In genomic region chr11:115873813-115874212, GRCh38 we compare ENCODE assay signal across 27 cellular contexts.
A peak's percentile ranks its signal among the peaks of the same experiment; 100 is the strongest.
DNase-seq lines count a peak whose midpoint lies in the region; ATAC-seq, FAIRE-seq and TF ChIP-seq lines count a peak whose summit lies in the region.
"Had no signal": no experiment of that assay in that cellular context is flagged by ENCODE, and none has a peak within 500 bp of the region (broad histone marks: within the 10 kb centered on the region; RNA-seq: fewer than 3 reads in every experiment).

No MANE protein-coding gene starts in this region.

- BruUV-seq in K562 (replicated peaks; lab: Mats Ljungman, UMichigan) = no TSS peak

- no peak for TF ChIP-seq RAD21 in K562 (CRISPR knock-in tag; conservative IDR thresholded peaks at IDR 0.05 in 1 of 2, IDR thresholded peaks at IDR 0.05 in 1 of 2)

- H3K36me3 ChIP-seq in K562 (ENCODE audit: control insufficient read depth, insufficient read depth, low read length) (no peaks in the 10 kb centered on the region), adrenal gland (replicated peaks in 1 of 2) (no peaks in the 10 kb centered on the region)
- H3K36me3 ChIP-seq: cardiac muscle cell, esophagus squamous epithelium, gastrocnemius medialis, left lung, uterus had no signal

- peak; percentile 47 for DNase-seq in GM12864 (ENCODE audit: low read depth)
- DNase-seq in NOMO-1 (lab: John Stamatoyannopoulos, UW; ENCODE audit: unreplicated experiment in 2 of 2) = peak; percentile 60 to 94
- DNase-seq in K562 (ENCODE audit: extremely low read depth in 1 of 4, low spot score in 3 of 4) = no peak
- no peak for DNase-seq in adrenal gland
- no peak for DNase-seq in SW480 (ENCODE audit: low spot score)
- no peak for DNase-seq in SHP77 (lab: John Stamatoyannopoulos, UW)
- DNase-seq in G401 (ENCODE audit: low spot score) = no peak
- DNase-seq: activated CD4-positive, alpha-beta T cell treated with anti-CD3 and anti-CD28 coated beads, Interleukin-2, amount 50 U/mL, for 4 hours; aorta; Caco-2; cortex of kidney; DMS79; esophagus squamous epithelium; gastrocnemius medialis; GOT3; hypothalamus; left lung; naive thymus-derived CD4-positive, alpha-beta T cell; NCI-H2081; NCI-H446; SK-N-SH; T1000; uterus had no signal

- intact Hi-C loops in K562 (cut with micrococcal nuclease) (no loop called here), adrenal gland (cut with DNase I) (no loop called here)

- H3K27ac ChIP-seq in K562 (ENCODE audit: extremely low read depth, low read depth, low read length) (no peak overlapping the region), adrenal gland (no peak overlapping the region)
- H3K27ac ChIP-seq: cardiac muscle cell, esophagus squamous epithelium, gastrocnemius medialis, left lung, RWPE1, uterus had no signal

- TF ChIP-seq POLR2A in K562 (conservative IDR thresholded peaks at IDR 0.05) (no peak), adrenal gland (IDR thresholded peaks at IDR 0.05) (no peak)

- H3K4me3 ChIP-seq in GM12864 (ENCODE audit: low read depth, low read length) = no peak overlapping the region
- H3K4me3 ChIP-seq in K562 = no peak overlapping the region
- no peak overlapping the region for H3K4me3 ChIP-seq in adrenal gland
- H3K4me3 ChIP-seq: cardiac muscle cell, esophagus squamous epithelium, gastrocnemius medialis, left lung, uterus had no signal

- H3K27me3 ChIP-seq in K562 (ENCODE audit: control insufficient read depth in 2 of 2, insufficient read depth in 2 of 2, low read length in 2 of 2) = no peaks in the 10 kb centered on the region
- no peaks in the 10 kb centered on the region for H3K27me3 ChIP-seq in adrenal gland
- H3K27me3 ChIP-seq: cardiac muscle cell, esophagus squamous epithelium, gastrocnemius medialis, left lung, uterus had no signal

- ATAC-seq in GM21529 (IDR thresholded peaks at IDR 0.05; ENCODE audit: unreplicated experiment) = peak; percentile 35
- no peak for ATAC-seq in K562
- ATAC-seq: gastrocnemius medialis; left lung; naive thymus-derived CD4-positive, alpha-beta T cell; WTC11 had no signal

- POLR2A ChIA-PET in K562 (lab: Yijun Ruan, JAX) = no interaction called here

- 0% methylated on average over 5 of the region's 5 CpGs for WGBS in K562 (ENCODE audit: insufficient coverage, low coverage, missing lambda C conversion rate)
- 25 to 36% (median 28%) methylated on average over 5 of the region's 5 CpGs for WGBS in adrenal gland, 4 donors

- H3K9me3 ChIP-seq in K562 (replicated peaks; ENCODE audit: control insufficient read depth, insufficient read depth, low read depth, low read length) = no peaks in the 10 kb centered on the region
- no peaks in the 10 kb centered on the region for H3K9me3 ChIP-seq in adrenal gland (replicated peaks in 1 of 3)
- H3K9me3 ChIP-seq: Caco-2, esophagus squamous epithelium, gastrocnemius medialis, left lung, SK-N-SH, uterus had no signal

- H3K4me2 ChIP-seq in K562 (ENCODE audit: insufficient read depth, low read length) = no peak overlapping the region
- H3K4me2 ChIP-seq: SK-N-SH had no signal

- in situ Hi-C loops in K562 (cut with MboI) (no loop called here), G401 (cut with HindIII; ENCODE audit: low sequenced_read_pairs) (no loop called here)

- no peaks in the 10 kb centered on the region for H3K9me1 ChIP-seq in K562 (ENCODE audit: control insufficient read depth, insufficient read depth, low read length)

- no peak for TF ChIP-seq EP300 in K562 (IDR thresholded peaks at IDR 0.05; ENCODE audit: low read length)

- CTCF ChIA-PET in K562 (lab: Yijun Ruan, JAX; ENCODE audit: low intra/inter-chr PET ratio) = no interaction called here

- no peaks in the 10 kb centered on the region for H4K20me1 ChIP-seq in K562 (replicated peaks; ENCODE audit: control insufficient read depth, insufficient read depth, low read length)

- H3K4me1 ChIP-seq in K562 (replicated peaks in 1 of 2; ENCODE audit: control insufficient read depth in 2 of 2, insufficient read depth in 2 of 2, low read length in 2 of 2) (no peaks in the 10 kb centered on the region), adrenal gland (replicated peaks in 1 of 2) (no peaks in the 10 kb centered on the region)
- H3K4me1 ChIP-seq: Caco-2, esophagus squamous epithelium, gastrocnemius medialis, uterus had no signal

- no peak overlapping the region for H2AFZ ChIP-seq in K562 (ENCODE audit: low read depth, low read length)

- TF ChIP-seq CTCF in GM12864 (IDR thresholded peaks at IDR 0.05; ENCODE audit: low read depth, low read length, missing control alignments) (no peak), K562 (IDR thresholded peaks at IDR 0.05 in 2 of 3, conservative IDR thresholded peaks at IDR 0.05 in 1 of 3; ENCODE audit: insufficient read depth in 2 of 3, low read depth in 1 of 3, low read length in 3 of 3) (no peak), adrenal gland (IDR thresholded peaks at IDR 0.05) (no peak)

- FAIRE-seq in K562 (lab: Jason Lieb, UNC) = no peak

- no peak overlapping the region for H3K9ac ChIP-seq in K562 (ENCODE audit: insufficient read depth in 1 of 2, low read depth in 2 of 2, low read length in 2 of 2)
- H3K9ac ChIP-seq: SK-N-SH had no signal

- H3K79me2 ChIP-seq in K562 (ENCODE audit: control insufficient read depth, insufficient read depth, low read length) = no peaks in the 10 kb centered on the region

TF ChIP-seq in K562, 482 proteins besides CTCF, POLR2A, EP300 and RAD21:
- peak; percentile 36; the same call in 1 of the 2 replicates for TF ChIP-seq PKNOX1 (IDR thresholded peaks at IDR 0.05)
- TF ChIP-seq PHB (CRISPR knock-in tag; IDR thresholded peaks at IDR 0.05) = no peak
- TF ChIP-seq, protein P1, sequence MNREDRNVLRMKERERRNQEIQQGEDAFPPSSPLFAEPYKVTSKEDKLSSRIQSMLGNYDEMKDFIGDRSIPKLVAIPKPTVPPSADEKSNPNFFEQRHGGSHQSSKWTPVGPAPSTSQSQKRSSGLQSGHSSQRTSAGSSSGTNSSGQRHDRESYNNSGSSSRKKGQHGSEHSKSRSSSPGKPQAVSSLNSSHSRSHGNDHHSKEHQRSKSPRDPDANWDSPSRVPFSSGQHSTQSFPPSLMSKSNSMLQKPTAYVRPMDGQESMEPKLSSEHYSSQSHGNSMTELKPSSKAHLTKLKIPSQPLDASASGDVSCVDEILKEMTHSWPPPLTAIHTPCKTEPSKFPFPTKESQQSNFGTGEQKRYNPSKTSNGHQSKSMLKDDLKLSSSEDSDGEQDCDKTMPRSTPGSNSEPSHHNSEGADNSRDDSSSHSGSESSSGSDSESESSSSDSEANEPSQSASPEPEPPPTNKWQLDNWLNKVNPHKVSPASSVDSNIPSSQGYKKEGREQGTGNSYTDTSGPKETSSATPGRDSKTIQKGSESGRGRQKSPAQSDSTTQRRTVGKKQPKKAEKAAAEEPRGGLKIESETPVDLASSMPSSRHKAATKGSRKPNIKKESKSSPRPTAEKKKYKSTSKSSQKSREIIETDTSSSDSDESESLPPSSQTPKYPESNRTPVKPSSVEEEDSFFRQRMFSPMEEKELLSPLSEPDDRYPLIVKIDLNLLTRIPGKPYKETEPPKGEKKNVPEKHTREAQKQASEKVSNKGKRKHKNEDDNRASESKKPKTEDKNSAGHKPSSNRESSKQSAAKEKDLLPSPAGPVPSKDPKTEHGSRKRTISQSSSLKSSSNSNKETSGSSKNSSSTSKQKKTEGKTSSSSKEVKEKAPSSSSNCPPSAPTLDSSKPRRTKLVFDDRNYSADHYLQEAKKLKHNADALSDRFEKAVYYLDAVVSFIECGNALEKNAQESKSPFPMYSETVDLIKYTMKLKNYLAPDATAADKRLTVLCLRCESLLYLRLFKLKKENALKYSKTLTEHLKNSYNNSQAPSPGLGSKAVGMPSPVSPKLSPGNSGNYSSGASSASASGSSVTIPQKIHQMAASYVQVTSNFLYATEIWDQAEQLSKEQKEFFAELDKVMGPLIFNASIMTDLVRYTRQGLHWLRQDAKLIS (CRISPR knock-in tag; IDR thresholded peaks at IDR 0.05) = no peak
- TF ChIP-seq, protein P2, sequence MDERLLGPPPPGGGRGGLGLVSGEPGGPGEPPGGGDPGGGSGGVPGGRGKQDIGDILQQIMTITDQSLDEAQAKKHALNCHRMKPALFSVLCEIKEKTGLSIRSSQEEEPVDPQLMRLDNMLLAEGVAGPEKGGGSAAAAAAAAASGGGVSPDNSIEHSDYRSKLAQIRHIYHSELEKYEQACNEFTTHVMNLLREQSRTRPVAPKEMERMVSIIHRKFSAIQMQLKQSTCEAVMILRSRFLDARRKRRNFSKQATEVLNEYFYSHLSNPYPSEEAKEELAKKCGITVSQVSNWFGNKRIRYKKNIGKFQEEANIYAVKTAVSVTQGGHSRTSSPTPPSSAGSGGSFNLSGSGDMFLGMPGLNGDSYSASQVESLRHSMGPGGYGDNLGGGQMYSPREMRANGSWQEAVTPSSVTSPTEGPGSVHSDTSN (CRISPR knock-in tag; IDR thresholded peaks at IDR 0.05; ENCODE audit: low read depth) = no peak
- TF ChIP-seq, protein P2 (tag; conservative IDR thresholded peaks at IDR 0.05; ENCODE audit: low read depth) = peak; percentile 69
- peak; percentile 68 for TF ChIP-seq MEIS2 (IDR thresholded peaks at IDR 0.05; ENCODE audit: partially characterized antibody)

Comparison
In these comparisons a context has a peak if more than half of its experiments do, and no peak if none do; other contexts are left out.
1. DNase-seq: peak in GM12864 (single experiment) and NOMO-1 (2 of 2); none in K562 (0 of 4), adrenal gland (0 of 7), SW480 (single experiment), SHP77 (0 of 2) and G401 (single experiment).